In the genomic region with DNA sequence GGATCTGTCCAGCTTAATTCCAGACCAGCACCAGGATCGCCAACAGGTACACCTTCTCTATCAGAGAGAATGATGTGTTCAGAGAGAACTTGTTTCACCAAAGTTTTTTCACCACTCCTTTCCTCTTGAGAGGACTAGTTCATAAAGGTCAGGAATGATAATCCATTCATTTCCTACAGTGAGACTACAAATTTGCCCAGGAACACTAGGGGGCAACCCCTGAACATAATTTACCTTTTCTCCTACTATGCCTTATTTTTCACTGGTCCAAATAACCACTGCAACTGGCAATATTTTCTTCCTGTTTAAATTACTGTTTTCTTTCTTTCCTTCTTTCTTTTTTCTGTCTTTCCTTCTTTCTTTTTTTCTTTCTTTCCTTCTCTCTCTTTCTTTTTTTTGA, we compare ENCODE assay signal across 10 cellular contexts. TPM values are rescaled to one million over a fixed set of nuclear protein-coding genes. Genes with fewer than 3 reads are reported as not detected.
DNase-seq lines count a peak whose midpoint lies in the region; ATAC-seq and TF ChIP-seq lines count a peak whose summit lies in the region.
"Had no signal": no experiment of that assay in that cellular context is flagged by ENCODE, and none has a peak within 500 bp of the region (broad histone marks: within the 10 kb centered on the region; RNA-seq: fewer than 3 reads in every experiment).

No MANE protein-coding gene starts in this region.

- no peak overlapping the region for H3K27ac ChIP-seq in A673 (ENCODE audit: low read depth, low read length, poor library complexity, severe bottlenecking)
- no peak overlapping the region for H3K27ac ChIP-seq in foreskin keratinocyte

- intact Hi-C loops in A673 (cut with micrococcal nuclease; ENCODE audit: unreplicated experiment): loop anchor here (5.0 kb wide), 1 partner anchor 64 kb away; no protein-coding TSS in a partner anchor
- intact Hi-C loops in activated T-helper 1 cell treated with anti-CD3 and anti-CD28 coated beads, Interleukin-12 subunit alpha, Interleukin-12 subunit beta, Interleukin-2, Interleukin-4 antibody, amounts not matched to agents 30 ng/mL and 10 ng/mL and 1 ng/mL, durations not matched to agents 14 hours and 24 hours and 36 hours (cut with micrococcal nuclease): loop anchor here (1.0 kb wide), 2 partner anchors 16 to 55 kb away; no protein-coding TSS in a partner anchor

- peak; percentile 21 for DNase-seq in A673 (ENCODE audit: low spot score)
- DNase-seq in GM12864 (ENCODE audit: low read depth): no peak
- peak; percentile 52 for DNase-seq in RKO (ENCODE audit: low spot score)
- no peak for DNase-seq in foreskin keratinocyte
- DNase-seq in stimulated activated naive CD4-positive, alpha-beta T cell (lab: John Stamatoyannopoulos, UW): no peak
- DNase-seq in hepatic stellate cell (ENCODE audit: low spot score): no peak
- DNase-seq in activated T-helper 1 cell treated with anti-CD3 and anti-CD28 coated beads, Interleukin-12 subunit alpha, Interleukin-12 subunit beta, Interleukin-2, Interleukin-4 antibody, amounts not matched to agents 30 ng/mL and 10 ng/mL and 1 ng/mL, durations not matched to agents 14 hours and 24 hours and 36 hours (ENCODE audit: low spot score): no peak

- CTCF ChIA-PET in A673 (lab: Charles Lee): interaction anchor here (0.7 kb wide), 1 partner anchor 81 kb away, joined by 8 read pairs; no protein-coding TSS in a partner anchor

- H3K4me1 ChIP-seq in A673 (ENCODE audit: insufficient read depth, low read length, poor library complexity, severe bottlenecking) (no peaks in the 10 kb centered on the region), foreskin keratinocyte (no peaks in the 10 kb centered on the region)

- POLR2A ChIA-PET in A673 (lab: Charles Lee; ENCODE audit: low non-redundant PET): no interaction called here

- H3K4me3 ChIP-seq in A673 (ENCODE audit: low read depth, low read length, poor library complexity, severe bottlenecking): no peak overlapping the region
- no peak overlapping the region for H3K4me3 ChIP-seq in GM12864 (ENCODE audit: low read depth, low read length)

- H3K36me3 Mint-ChIP-seq in activated T-helper 1 cell treated with anti-CD3 and anti-CD28 coated beads, Interleukin-12 subunit alpha, Interleukin-12 subunit beta, Interleukin-2, Interleukin-4 antibody, amounts not matched to agents 30 ng/mL and 10 ng/mL and 1 ng/mL, durations not matched to agents 14 hours and 24 hours and 36 hours (ENCODE audit: low read depth): no peaks in the 10 kb centered on the region

- H3K4me1 Mint-ChIP-seq in activated T-helper 1 cell treated with anti-CD3 and anti-CD28 coated beads, Interleukin-12 subunit alpha, Interleukin-12 subunit beta, Interleukin-2, Interleukin-4 antibody, amounts not matched to agents 30 ng/mL and 10 ng/mL and 1 ng/mL, durations not matched to agents 14 hours and 24 hours and 36 hours (ENCODE audit: low read depth): no peaks in the 10 kb centered on the region
- H3K4me1 Mint-ChIP-seq: IgD-negative memory B cell had no signal

- TF ChIP-seq CTCF in A673 (conservative IDR thresholded peaks at IDR 0.05; ENCODE audit: low read depth, low read length): peak; percentile 51
- peak; percentile 28 for TF ChIP-seq CTCF in GM12864 (IDR thresholded peaks at IDR 0.05; ENCODE audit: low read depth, low read length, missing control alignments)
- peak; percentile 71 for TF ChIP-seq CTCF in foreskin keratinocyte (conservative IDR thresholded peaks at IDR 0.05)

- no TSS peak for BruUV-seq in A673 (replicated peaks; lab: Mats Ljungman, UMichigan)

- no peaks in the 10 kb centered on the region for H3K9me3 Mint-ChIP-seq in activated T-helper 1 cell treated with anti-CD3 and anti-CD28 coated beads, Interleukin-12 subunit alpha, Interleukin-12 subunit beta, Interleukin-2, Interleukin-4 antibody, amounts not matched to agents 30 ng/mL and 10 ng/mL and 1 ng/mL, durations not matched to agents 14 hours and 24 hours and 36 hours

- H3K36me3 ChIP-seq in A673 (ENCODE audit: insufficient read depth, low read length, poor library complexity, severe bottlenecking): no peaks in the 10 kb centered on the region

- peaks cover 11% of the 10 kb centered on the region for H3K27me3 Mint-ChIP-seq in activated T-helper 1 cell treated with anti-CD3 and anti-CD28 coated beads, Interleukin-12 subunit alpha, Interleukin-12 subunit beta, Interleukin-2, Interleukin-4 antibody, amounts not matched to agents 30 ng/mL and 10 ng/mL and 1 ng/mL, durations not matched to agents 14 hours and 24 hours and 36 hours (ENCODE audit: insufficient read depth)

- H3K4me3 Mint-ChIP-seq in activated T-helper 1 cell treated with anti-CD3 and anti-CD28 coated beads, Interleukin-12 subunit alpha, Interleukin-12 subunit beta, Interleukin-2, Interleukin-4 antibody, amounts not matched to agents 30 ng/mL and 10 ng/mL and 1 ng/mL, durations not matched to agents 14 hours and 24 hours and 36 hours: no peak overlapping the region
- H3K4me3 Mint-ChIP-seq: IgD-negative memory B cell had no signal

- ATAC-seq in foreskin keratinocyte: peak; percentile 60
- no peak for ATAC-seq in HG02973 (IDR thresholded peaks at IDR 0.05; ENCODE audit: unreplicated experiment)

- no peaks in the 10 kb centered on the region for H3K27me3 ChIP-seq in A673 (replicated peaks; ENCODE audit: insufficient read depth, low read depth, low read length, poor library complexity)
- H3K27me3 ChIP-seq in foreskin keratinocyte: no peaks in the 10 kb centered on the region

- no peaks in the 10 kb centered on the region for H3K9me3 ChIP-seq in A673 (ENCODE audit: low read depth, low read length, poor library complexity, severe bottlenecking)

- H3K27ac Mint-ChIP-seq in activated T-helper 1 cell treated with anti-CD3 and anti-CD28 coated beads, Interleukin-12 subunit alpha, Interleukin-12 subunit beta, Interleukin-2, Interleukin-4 antibody, amounts not matched to agents 30 ng/mL and 10 ng/mL and 1 ng/mL, durations not matched to agents 14 hours and 24 hours and 36 hours: no peak overlapping the region
- H3K27ac Mint-ChIP-seq: IgD-negative memory B cell had no signal

RNA-seq across cellular contexts. Expression of a gene that starts 22.5 kb away (rescaled TPM):
- total RNA-seq in A673 (2021) (1.3 and 1.4 TPM in 2 replicates), foreskin keratinocyte (121 and 173 TPM in 2 replicates)
- polyA plus RNA-seq in foreskin keratinocyte: 165 and 222 TPM in 2 replicates
- 16.5 and 17.2 TPM in 2 replicates for total RNA-seq in activated T-helper 1 cell treated with anti-CD3 and anti-CD28 coated beads, Interleukin-12 subunit alpha, Interleukin-12 subunit beta, Interleukin-2, Interleukin-4 antibody, amounts not matched to agents 30 ng/mL and 10 ng/mL and 1 ng/mL, durations not matched to agents 14 hours and 24 hours and 36 hours
- polyA plus RNA-seq: IgD-negative memory B cell had no signal

RNA-seq across cellular contexts. Expression of a gene that starts 38.2 kb away (rescaled TPM):
- total RNA-seq in A673 (2021): not detected in 2 replicates
- not detected in 2 replicates for total RNA-seq in foreskin keratinocyte
- polyA plus RNA-seq in foreskin keratinocyte: not detected in 2 replicates
- total RNA-seq in activated T-helper 1 cell treated with anti-CD3 and anti-CD28 coated beads, Interleukin-12 subunit alpha, Interleukin-12 subunit beta, Interleukin-2, Interleukin-4 antibody, amounts not matched to agents 30 ng/mL and 10 ng/mL and 1 ng/mL, durations not matched to agents 14 hours and 24 hours and 36 hours: not detected in 2 replicates
- total RNA-seq: esophagus mucosa had no signal
- polyA plus RNA-seq: IgD-negative memory B cell had no signal

RNA-seq across cellular contexts. Expression of a gene that starts 58.9 kb away (rescaled TPM):
- not detected in 2 replicates for total RNA-seq in A673 (2021)
- total RNA-seq in foreskin keratinocyte: 0.07 TPM in 1 of 2 replicates, not detected in the other
- polyA plus RNA-seq in foreskin keratinocyte: 0.03 TPM in 1 of 2 replicates, not detected in the other
- 0.10 TPM in 1 of 2 replicates, not detected in the other for total RNA-seq in activated T-helper 1 cell treated with anti-CD3 and anti-CD28 coated beads, Interleukin-12 subunit alpha, Interleukin-12 subunit beta, Interleukin-2, Interleukin-4 antibody, amounts not matched to agents 30 ng/mL and 10 ng/mL and 1 ng/mL, durations not matched to agents 14 hours and 24 hours and 36 hours
- polyA plus RNA-seq: IgD-negative memory B cell had no signal

Comparison
In these comparisons a context has a peak if more than half of its experiments do, and no peak if none do; other contexts are left out.
1. DNase-seq: peak in A673 (single experiment) and RKO (single experiment); none in GM12864 (single experiment), foreskin keratinocyte (0 of 2), stimulated activated naive CD4-positive, alpha-beta T cell (0 of 6), hepatic stellate cell (single experiment) and activated T-helper 1 cell treated with anti-CD3 and anti-CD28 coated beads, Interleukin-12 subunit alpha, Interleukin-12 subunit beta, Interleukin-2, Interleukin-4 antibody, amounts not matched to agents 30 ng/mL and 10 ng/mL and 1 ng/mL, durations not matched to agents 14 hours and 24 hours and 36 hours (single experiment).
2. Peak in every context shown above with its lines, with median percentiles within 50 percentile points of each other: CTCF ChIP-seq.